24 cellular contexts compared by ENCODE assay signal in the genomic region with DNA sequence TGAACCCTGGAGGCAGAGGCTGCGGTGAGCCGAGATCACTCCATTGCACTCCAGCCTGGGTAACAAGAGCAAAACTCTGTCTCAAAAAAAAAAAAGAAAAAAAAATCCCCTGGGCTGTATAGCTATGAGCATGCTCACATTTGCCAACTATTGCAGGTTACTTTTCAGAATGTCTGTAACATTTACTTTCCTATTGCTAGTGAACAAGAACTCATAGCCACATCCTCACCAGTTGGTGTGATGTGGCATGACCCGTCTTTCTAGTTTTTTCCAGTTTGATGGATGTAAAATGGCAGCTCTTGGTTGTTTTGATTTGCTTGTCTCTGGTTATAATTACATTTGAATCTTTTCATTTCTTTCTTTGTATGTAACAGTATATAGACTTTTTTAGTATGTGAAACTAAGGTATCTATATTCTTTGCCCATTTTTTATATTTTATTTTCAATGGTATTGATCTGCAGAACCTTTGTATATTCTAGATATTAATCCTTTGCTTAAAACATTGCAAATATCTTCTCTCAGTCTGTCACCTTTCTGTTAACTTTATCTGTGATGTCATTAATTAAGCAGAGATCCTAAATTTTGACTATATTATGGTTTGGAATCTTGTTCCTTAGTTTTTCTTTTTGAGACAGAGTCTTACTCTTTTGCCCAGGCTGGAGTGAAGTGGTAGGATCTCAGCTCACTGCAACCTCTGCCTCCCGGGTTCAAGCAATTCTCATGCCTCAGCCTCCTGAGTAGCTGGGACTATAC. TPM values are rescaled to one million over a fixed set of nuclear protein-coding genes. Genes with fewer than 3 reads are reported as not detected.
DNase-seq lines count a peak whose midpoint lies in the region; ATAC-seq and TF ChIP-seq lines count a peak whose summit lies in the region.
"Had no signal": no experiment of that assay in that cellular context is flagged by ENCODE, and none has a peak within 500 bp of the region (broad histone marks: within the 10 kb centered on the region; RNA-seq: fewer than 3 reads in every experiment).

No MANE protein-coding gene starts in this region.

- no peak for DNase-seq in activated T-cell treated with anti-CD3 and anti-CD28 coated beads, Interleukin-2, amount 50 U/mL, for 72 hours
- DNase-seq in activated T-cell treated with anti-CD3 and anti-CD28 coated beads, Interleukin-2, amount 50 U/mL, for 48 hours, result no peak
- peak; percentile 50 for DNase-seq in PC-3
- DNase-seq in epithelial cell of prostate (ENCODE audit: low read depth, low spot score), result no peak
- no peak for DNase-seq in type B pancreatic cell (ENCODE audit: extremely low spot score, unreplicated experiment)
- no peak for DNase-seq in iPS-NIHi11 (ENCODE audit: low spot score)
- DNase-seq in NCI-H82 treated with DMSO at 0.1 percent for 48 hours (lab: John Stamatoyannopoulos, UW; ENCODE audit: unreplicated experiment), result no peak
- DNase-seq: CD4-positive, alpha-beta T cell; DMS153; EL; H9; IMR-90; Kasumi-1; MG63; NCI-H1092; NCI-H1436 treated with DMSO at 0.1 percent for 48 hours; NCI-H2029; NCI-H446; NCI-H69; NK-92 treated with Interleukin-12 subunit alpha and Interleukin-12 subunit beta, amount 100 ng/mL, for 24 hours; SHP77 had no signal

- POLR2A ChIA-PET in PC-3 (lab: Charles Lee; ENCODE audit: unreplicated experiment), result no interaction called here

- no peaks in the 10 kb centered on the region; the same call in 1 of the 2 replicates for H3K36me3 ChIP-seq in PC-3 (ENCODE audit: low read depth, low read length)

- H3K79me2 ChIP-seq in PC-3 (ENCODE audit: low read length), result no peaks in the 10 kb centered on the region

- H3K9me3 Mint-ChIP-seq in activated T-cell treated with anti-CD3 and anti-CD28 coated beads, Interleukin-2, amount 50 U/mL, for 72 hours, result no peaks in the 10 kb centered on the region
- H3K9me3 Mint-ChIP-seq in type B pancreatic cell, result no peaks in the 10 kb centered on the region
- H3K9me3 Mint-ChIP-seq: CD4-positive, alpha-beta T cell; H9 had no signal

- H3K9me3 ChIP-seq in PC-3 (ENCODE audit: low read length), result no peaks in the 10 kb centered on the region
- H3K9me3 ChIP-seq: A549, MG63 had no signal

- CTCF ChIA-PET in PC-3 (lab: Charles Lee), result interaction anchor here (0.7 kb wide), 1 partner anchor 60 kb away, joined by 3 read pairs; no protein-coding TSS in a partner anchor

- no peak for TF ChIP-seq CTCF in PC-3 (conservative IDR thresholded peaks at IDR 0.05; ENCODE audit: low read depth, low read length)
- no peak for TF ChIP-seq CTCF in type B pancreatic cell (conservative IDR thresholded peaks at IDR 0.05)

- H3K4me3 Mint-ChIP-seq in activated T-cell treated with anti-CD3 and anti-CD28 coated beads, Interleukin-2, amount 50 U/mL, for 72 hours, result no peak overlapping the region
- H3K4me3 Mint-ChIP-seq in type B pancreatic cell, result no peak overlapping the region
- H3K4me3 Mint-ChIP-seq: CD4-positive, alpha-beta T cell; H9 had no signal

- no TSS peak for BruUV-seq in PC-3 (replicated peaks; lab: Mats Ljungman, UMichigan)

- no peaks in the 10 kb centered on the region for H3K9me2 ChIP-seq in PC-3 (replicated peaks; ENCODE audit: low read length)

- H3F3A ChIP-seq in PC-3 (ENCODE audit: low read length, unreplicated experiment), result no peaks in the 10 kb centered on the region

- intact Hi-C loops in PC-3 (cut with micrococcal nuclease), result no loop called here

- ATAC-seq in activated T-cell treated with anti-CD3 and anti-CD28 coated beads, Interleukin-2, amount 50 U/mL, for 72 hours (replicated peaks in 1 of 2), result peak; percentile 83 to 88
- no peak for ATAC-seq in PC-3
- ATAC-seq: A549, GM12878 had no signal

- no peak overlapping the region for H3K4me3 ChIP-seq in PC-3 (ENCODE audit: low read length)
- H3K4me3 ChIP-seq: A549, GM12878, MG63 had no signal

- peaks cover 14% of the 10 kb centered on the region for H3K4me1 ChIP-seq in PC-3 (ENCODE audit: insufficient read depth, low read length)
- H3K4me1 ChIP-seq: A549 had no signal

- H2AFZ ChIP-seq in PC-3 (ENCODE audit: low read length), result no peak overlapping the region

- H3K9ac ChIP-seq in PC-3 (ENCODE audit: low read length), result no peak overlapping the region

- H3K27me3 Mint-ChIP-seq in activated T-cell treated with anti-CD3 and anti-CD28 coated beads, Interleukin-2, amount 50 U/mL, for 72 hours (ENCODE audit: low read depth), result no peaks in the 10 kb centered on the region
- no peaks in the 10 kb centered on the region for H3K27me3 Mint-ChIP-seq in type B pancreatic cell
- H3K27me3 Mint-ChIP-seq: CD4-positive, alpha-beta T cell had no signal

- no peaks in the 10 kb centered on the region for H3K27me3 ChIP-seq in PC-3 (ENCODE audit: low read length)
- H3K27me3 ChIP-seq: MG63 had no signal

- no peak overlapping the region for H3K4me2 ChIP-seq in PC-3 (ENCODE audit: low read length)
- H3K4me2 ChIP-seq: A549 had no signal

- H3K27ac ChIP-seq in PC-3 (ENCODE audit: low read length), result no peak overlapping the region
- H3K27ac ChIP-seq in epithelial cell of prostate, result peak overlapping the region; percentile 91
- H3K27ac ChIP-seq: A549, HL-60 had no signal

- no peaks in the 10 kb centered on the region for H3K36me3 Mint-ChIP-seq in activated T-cell treated with anti-CD3 and anti-CD28 coated beads, Interleukin-2, amount 50 U/mL, for 72 hours (ENCODE audit: insufficient read depth in 2 of 2)
- no peaks in the 10 kb centered on the region for H3K36me3 Mint-ChIP-seq in type B pancreatic cell

- peak overlapping the region; percentile 70 for H3K27ac Mint-ChIP-seq in activated T-cell treated with anti-CD3 and anti-CD28 coated beads, Interleukin-2, amount 50 U/mL, for 72 hours
- peak overlapping the region; percentile 29 for H3K27ac Mint-ChIP-seq in type B pancreatic cell
- H3K27ac Mint-ChIP-seq: CD4-positive, alpha-beta T cell; H9 had no signal

- H4K20me1 ChIP-seq in PC-3 (ENCODE audit: low read length), result no peaks in the 10 kb centered on the region

- peaks cover under 1% of the 10 kb centered on the region for H3K4me1 Mint-ChIP-seq in activated T-cell treated with anti-CD3 and anti-CD28 coated beads, Interleukin-2, amount 50 U/mL, for 72 hours (ENCODE audit: low read depth)
- H3K4me1 Mint-ChIP-seq in type B pancreatic cell (ENCODE audit: unreplicated experiment), result no peaks in the 10 kb centered on the region
- H3K4me1 Mint-ChIP-seq: H9 had no signal

RNA-seq across cellular contexts. Expression of a gene that starts 11.6 kb away (rescaled TPM):
- total RNA-seq in activated T-cell treated with anti-CD3 and anti-CD28 coated beads, Interleukin-2, amount 50 U/mL, for 72 hours, result 10 to 100 TPM; 25.9 to 27.9 TPM
- 10.1 and 13.6 TPM in 2 replicates for total RNA-seq in PC-3 (2014; rRNA removed)
- total RNA-seq in type B pancreatic cell (ENCODE audit: low replicate concordance), result 12.4 and 17.8 TPM in 2 replicates

RNA-seq across cellular contexts. Expression of a gene that starts 29.1 kb away (rescaled TPM):
- total RNA-seq in activated T-cell treated with anti-CD3 and anti-CD28 coated beads, Interleukin-2, amount 50 U/mL, for 72 hours, result 10 to 100 TPM; 29.7 to 33.7 TPM
- total RNA-seq in PC-3 (2014; rRNA removed) (9.1 and 12.7 TPM in 2 replicates), type B pancreatic cell (ENCODE audit: low replicate concordance) (40.3 and 50.3 TPM in 2 replicates)
